11 cellular contexts compared by ENCODE assay signal in the genomic region with DNA sequence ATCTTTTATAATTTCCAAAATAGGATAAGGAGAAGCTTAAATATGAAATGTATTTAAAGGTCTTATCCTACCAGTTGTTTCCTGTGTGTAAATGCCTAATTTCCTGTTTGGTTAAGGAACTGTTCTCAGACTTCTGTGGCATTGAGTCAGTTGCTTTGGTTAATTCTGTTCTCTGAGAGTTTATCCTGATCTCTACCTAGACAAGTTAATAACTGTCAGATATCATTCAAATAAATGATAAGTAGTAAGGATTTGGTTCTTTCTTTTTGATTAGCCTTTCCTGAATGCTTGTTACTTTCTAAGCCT. TPM values are rescaled to one million over a fixed set of nuclear protein-coding genes. Genes with fewer than 3 reads are reported as not detected.
A peak's percentile ranks its signal among the peaks of the same experiment; 100 is the strongest.
DNase-seq lines count a peak whose midpoint lies in the region; ATAC-seq and TF ChIP-seq lines count a peak whose summit lies in the region.
"Had no signal": no experiment of that assay in that cellular context is flagged by ENCODE, and none has a peak within 500 bp of the region (broad histone marks: within the 10 kb centered on the region; RNA-seq: fewer than 3 reads in every experiment).

No MANE protein-coding gene starts in this region.

- H3K27ac ChIP-seq in MM.1S (ENCODE audit: low read length) (no peak overlapping the region), smooth muscle cell (ENCODE audit: low read depth) (peak overlapping the region; percentile 77)

- DNase-seq in activated CD8-positive, alpha-beta memory T cell treated with anti-CD3 and anti-CD28 coated beads, Interleukin-2, amount 10 ng/mL, durations not matched to agents 7 days and 5 days, result no peak
- no peak for DNase-seq in activated CD8-positive, alpha-beta memory T cell treated with anti-CD3 and anti-CD28 coated beads, Interleukin-2, amount 50 U/mL, for 4 hours
- DNase-seq in MM.1S (no peak), smooth muscle cell (lab: John Stamatoyannopoulos, UW; ENCODE audit: unreplicated experiment) (no peak), NCI-H446 (lab: John Stamatoyannopoulos, UW) (no peak)

- no peaks in the 10 kb centered on the region for H3K27me3 Mint-ChIP-seq in activated CD8-positive, alpha-beta memory T cell treated with anti-CD3 and anti-CD28 coated beads, Interleukin-2, amount 10 ng/mL, durations not matched to agents 7 days and 5 days
- H3K27me3 Mint-ChIP-seq in dendritic cell treated with granulocyte-macrophage colony-stimulating factor and Interleukin-4, amounts not matched to agents 40 ng/mL and 50 ng/mL, for 4 days, result no peaks in the 10 kb centered on the region
- H3K27me3 Mint-ChIP-seq: type B pancreatic cell had no signal

- H3K9me3 ChIP-seq in MM.1S (replicated peaks; ENCODE audit: insufficient read depth, low read length), result no peaks in the 10 kb centered on the region
- no peaks in the 10 kb centered on the region for H3K9me3 ChIP-seq in smooth muscle cell (replicated peaks; ENCODE audit: low read depth)
- H3K9me3 ChIP-seq: prostate gland had no signal

- H4K20me1 ChIP-seq in MM.1S (ENCODE audit: insufficient read depth, low read length), result no peaks in the 10 kb centered on the region
- peaks cover 84% of the 10 kb centered on the region for H4K20me1 ChIP-seq in smooth muscle cell (ENCODE audit: low read depth)

- H3K4me2 ChIP-seq in MM.1S (ENCODE audit: low read depth, low read length), result no peak overlapping the region
- no peak overlapping the region for H3K4me2 ChIP-seq in smooth muscle cell

- H2AFZ ChIP-seq in MM.1S (ENCODE audit: low read length), result peak overlapping the region; percentile 51; the same call in 1 of the 2 replicates
- H2AFZ ChIP-seq in smooth muscle cell (ENCODE audit: low read depth), result no peak overlapping the region

- CTCF ChIA-PET in activated CD8-positive, alpha-beta memory T cell treated with anti-CD3 and anti-CD28 coated beads, Interleukin-2, amount 10 ng/mL, durations not matched to agents 7 days and 5 days (lab: Charles Lee), result interaction anchor here (0.8 to 4.4 kb wide), 47 partner anchors 8 to 1344 kb away, joined by 3 to 39 read pairs (median 7); a partner anchor contains a TSS

- H3K4me1 Mint-ChIP-seq in activated CD8-positive, alpha-beta memory T cell treated with anti-CD3 and anti-CD28 coated beads, Interleukin-2, amount 10 ng/mL, durations not matched to agents 7 days and 5 days, result peaks cover 27% of the 10 kb centered on the region
- H3K4me1 Mint-ChIP-seq in dendritic cell treated with granulocyte-macrophage colony-stimulating factor and Interleukin-4, amounts not matched to agents 40 ng/mL and 50 ng/mL, for 4 days (ENCODE audit: low read depth), result peaks cover 37% of the 10 kb centered on the region

- no peaks in the 10 kb centered on the region for H3K79me2 ChIP-seq in MM.1S (ENCODE audit: low read length)
- H3K79me2 ChIP-seq in smooth muscle cell (ENCODE audit: low read depth), result peaks cover 75% of the 10 kb centered on the region

- no peaks in the 10 kb centered on the region for H3F3A ChIP-seq in MM.1S (ENCODE audit: insufficient read depth, low read length)
- H3F3A ChIP-seq in smooth muscle cell (ENCODE audit: low read depth), result peaks cover 18% of the 10 kb centered on the region

- H3K27me3 ChIP-seq in MM.1S (replicated peaks; ENCODE audit: insufficient read depth, low read length) (no peaks in the 10 kb centered on the region), smooth muscle cell (ENCODE audit: low read depth) (no peaks in the 10 kb centered on the region)

- H3K4me3 Mint-ChIP-seq in activated CD8-positive, alpha-beta memory T cell treated with anti-CD3 and anti-CD28 coated beads, Interleukin-2, amount 10 ng/mL, durations not matched to agents 7 days and 5 days, result no peak overlapping the region
- H3K4me3 Mint-ChIP-seq in dendritic cell treated with granulocyte-macrophage colony-stimulating factor and Interleukin-4, amounts not matched to agents 40 ng/mL and 50 ng/mL, for 4 days, result no peak overlapping the region

- H3K9ac ChIP-seq in MM.1S (ENCODE audit: low read length) (no peak overlapping the region), smooth muscle cell (ENCODE audit: low read depth) (no peak overlapping the region)

- H3K27ac Mint-ChIP-seq in activated CD8-positive, alpha-beta memory T cell treated with anti-CD3 and anti-CD28 coated beads, Interleukin-2, amount 10 ng/mL, durations not matched to agents 7 days and 5 days, result peak overlapping the region; percentile 22
- H3K27ac Mint-ChIP-seq in dendritic cell treated with granulocyte-macrophage colony-stimulating factor and Interleukin-4, amounts not matched to agents 40 ng/mL and 50 ng/mL, for 4 days, result peak overlapping the region; percentile 60

- H3K36me3 Mint-ChIP-seq in activated CD8-positive, alpha-beta memory T cell treated with anti-CD3 and anti-CD28 coated beads, Interleukin-2, amount 10 ng/mL, durations not matched to agents 7 days and 5 days, result peaks cover 2% of the 10 kb centered on the region
- peaks cover 75% of the 10 kb centered on the region for H3K36me3 Mint-ChIP-seq in dendritic cell treated with granulocyte-macrophage colony-stimulating factor and Interleukin-4, amounts not matched to agents 40 ng/mL and 50 ng/mL, for 4 days (ENCODE audit: low read depth)

- TF ChIP-seq CTCF in MM.1S (IDR thresholded peaks at IDR 0.05; ENCODE audit: low read length) (no peak), smooth muscle cell (IDR thresholded peaks at IDR 0.05; ENCODE audit: borderline replicate concordance, insufficient read depth, poor library complexity, severe bottlenecking) (no peak)

- H3K36me3 ChIP-seq in MM.1S (replicated peaks; ENCODE audit: insufficient read depth, low read length), result no peaks in the 10 kb centered on the region
- peaks cover 27% of the 10 kb centered on the region for H3K36me3 ChIP-seq in smooth muscle cell (ENCODE audit: low read depth)

- intact Hi-C loops in dendritic cell treated with granulocyte-macrophage colony-stimulating factor and Interleukin-4, amounts not matched to agents 40 ng/mL and 50 ng/mL, for 4 days (cut with micrococcal nuclease), result loop anchor here (2.0 kb wide), 1 partner anchor 88 kb away; a partner anchor contains a TSS

- no peak overlapping the region for H3K4me3 ChIP-seq in MM.1S (ENCODE audit: low read length)
- H3K4me3 ChIP-seq in smooth muscle cell, result no peak overlapping the region
- H3K4me3 ChIP-seq: prostate gland had no signal

- peak; percentile 31 for ATAC-seq in activated CD8-positive, alpha-beta memory T cell treated with anti-CD3 and anti-CD28 coated beads, Interleukin-2, amount 10 ng/mL, durations not matched to agents 7 days and 5 days
- ATAC-seq in GM19035 (IDR thresholded peaks at IDR 0.05; ENCODE audit: unreplicated experiment) (no peak), GM18517 (IDR thresholded peaks at IDR 0.05; ENCODE audit: unreplicated experiment) (no peak)

- H3K9me3 Mint-ChIP-seq in activated CD8-positive, alpha-beta memory T cell treated with anti-CD3 and anti-CD28 coated beads, Interleukin-2, amount 10 ng/mL, durations not matched to agents 7 days and 5 days (ENCODE audit: low read depth), result no peaks in the 10 kb centered on the region
- H3K9me3 Mint-ChIP-seq in dendritic cell treated with granulocyte-macrophage colony-stimulating factor and Interleukin-4, amounts not matched to agents 40 ng/mL and 50 ng/mL, for 4 days, result no peaks in the 10 kb centered on the region
- H3K9me3 Mint-ChIP-seq: type B pancreatic cell had no signal

- no peaks in the 10 kb centered on the region for H3K9me2 ChIP-seq in MM.1S (replicated peaks; ENCODE audit: insufficient read depth, low read length)

- H3K4me1 ChIP-seq in MM.1S (ENCODE audit: low read length) (peaks cover 13% of the 10 kb centered on the region), smooth muscle cell (ENCODE audit: low read depth) (no peaks in the 10 kb centered on the region)

RNA-seq across cellular contexts. Expression of a gene that starts 39.5 kb away (rescaled TPM):
- total RNA-seq in activated CD8-positive, alpha-beta memory T cell treated with anti-CD3 and anti-CD28 coated beads, Interleukin-2, amount 10 ng/mL, durations not matched to agents 7 days and 5 days, result 1 to 10 TPM; 5.0 to 7.7 TPM
- 135 and 156 TPM in 2 replicates for total RNA-seq in smooth muscle cell
- 66.0 and 74.8 TPM in 2 replicates for polyA plus RNA-seq in smooth muscle cell

RNA-seq across cellular contexts. Expression of a gene that starts 49.5 kb away (rescaled TPM):
- total RNA-seq in activated CD8-positive, alpha-beta memory T cell treated with anti-CD3 and anti-CD28 coated beads, Interleukin-2, amount 10 ng/mL, durations not matched to agents 7 days and 5 days, result not detected
- not detected in 2 replicates for total RNA-seq in smooth muscle cell
- 0.22 and 0.50 TPM in 2 replicates for polyA plus RNA-seq in smooth muscle cell
- total RNA-seq: H4 had no signal

RNA-seq across cellular contexts. Expression of a gene that starts 59.8 kb away (rescaled TPM):
- total RNA-seq in activated CD8-positive, alpha-beta memory T cell treated with anti-CD3 and anti-CD28 coated beads, Interleukin-2, amount 10 ng/mL, durations not matched to agents 7 days and 5 days, result 100 to 1,000 TPM; 114 to 145 TPM
- total RNA-seq in smooth muscle cell, result 120 and 131 TPM in 2 replicates
- polyA plus RNA-seq in smooth muscle cell, result 141 and 143 TPM in 2 replicates

Comparison
In these comparisons a context has a peak if more than half of its experiments do, and no peak if none do; other contexts are left out.
1. RNA of a gene that starts 39.5 kb away (total RNA-seq): 135 to 156 TPM in smooth muscle cell; 5.0 to 7.7 TPM in activated CD8-positive, alpha-beta memory T cell treated with anti-CD3 and anti-CD28 coated beads, Interleukin-2, amount 10 ng/mL, durations not matched to agents 7 days and 5 days; every median in the first group is over 10 times any median in the second.